Comparison of ENCODE assay signal across 20 cellular contexts in genomic region chr6:754202-754601, GRCh38.
"Had no signal": no experiment of that assay in that cellular context is flagged by ENCODE, and none has a peak within 500 bp of the region (broad histone marks: within the 10 kb centered on the region; RNA-seq: fewer than 3 reads in every experiment).

No MANE protein-coding gene starts in this region.

- H3K4me1 ChIP-seq: esophagus muscularis mucosa, foreskin keratinocyte, gastroesophageal sphincter, heart left ventricle, lower lobe of right lung had no signal

- H3K27me3 ChIP-seq: dorsolateral prefrontal cortex, esophagus muscularis mucosa, foreskin keratinocyte, gastroesophageal sphincter, hepatocyte had no signal

- DNase-seq: dermis blood vessel endothelial cell; dorsolateral prefrontal cortex; effector CD4-positive, alpha-beta T cell; effector memory CD4-positive, alpha-beta T cell; foreskin keratinocyte; heart left ventricle; hypothalamus; immature natural killer cell; islet precursor cell; kidney; kidney glomerular epithelial cell; left ventricle myocardium inferior; lower lobe of right lung; mesenchymal stem cell; mucosa of descending colon; naive B cell had no signal

- H3K27ac ChIP-seq: coronary artery, dorsolateral prefrontal cortex, esophagus muscularis mucosa, foreskin keratinocyte, gastroesophageal sphincter, heart left ventricle, hepatocyte, left ventricle myocardium inferior, lower lobe of right lung had no signal

- H3K36me3 ChIP-seq: esophagus muscularis mucosa, gastroesophageal sphincter, heart left ventricle, left ventricle myocardium inferior, lower lobe of right lung had no signal

- H3K9me3 ChIP-seq: esophagus muscularis mucosa, gastroesophageal sphincter, lower lobe of right lung, mucosa of descending colon had no signal

- ATAC-seq: foreskin keratinocyte, gastroesophageal sphincter, heart left ventricle, lower lobe of right lung, mucosa of descending colon had no signal

- H3K4me3 ChIP-seq: coronary artery, dorsolateral prefrontal cortex, esophagus muscularis mucosa, gastroesophageal sphincter, heart left ventricle, hepatocyte, left ventricle myocardium inferior, lower lobe of right lung, mucosa of descending colon had no signal
